Comparison of ENCODE assay signal across 8 cellular contexts in genomic region chr6:27837636-27838512, GRCh38.
A peak's percentile ranks its signal among the peaks of the same experiment; 100 is the strongest.
DNase-seq lines count a peak whose midpoint lies in the region; ATAC-seq and TF ChIP-seq lines count a peak whose summit lies in the region.

No MANE protein-coding gene starts in this region.

- intact Hi-C loops in left colon (cut with DNase I, micrococcal nuclease) = no loop called here

- TF ChIP-seq CTCF in C4-2B (conservative IDR thresholded peaks at IDR 0.05) = no peak

- ATAC-seq in GM19324 (IDR thresholded peaks at IDR 0.05; ENCODE audit: low FRiP score, unreplicated experiment) (peak; percentile 84), HG03439 (IDR thresholded peaks at IDR 0.05; ENCODE audit: unreplicated experiment) (peak; percentile 78), left colon (peak; percentile 74)

- H3K27ac ChIP-seq in C4-2B = peak overlapping the region; percentile 92

- DNase-seq in NCI-H510A (lab: John Stamatoyannopoulos, UW) (peak; percentile 94), dedifferentiated amniotic fluid mesenchymal stem cell (ENCODE audit: extremely low spot score) (peak; percentile 100), left colon (peak; percentile 87 to 88)
- peak; percentile 84 for DNase-seq in activated CD4-positive, alpha-beta T cell treated with anti-CD3 and anti-CD28 coated beads for 48 hours
- peak; percentile 65 for DNase-seq in stimulated activated CD4-positive, alpha-beta T cell treated with anti-CD3 and anti-CD28 coated beads, Interleukin-2, amount 100 ng/mL, for 4 hours (ENCODE audit: low read depth)

Comparison
In these comparisons a context has a peak if more than half of its experiments do, and no peak if none do; other contexts are left out.
1. Peak in every context shown above with its lines: DNase-seq, ATAC-seq and H3K27ac ChIP-seq.